16 cellular contexts compared by ENCODE assay signal in genomic region chr9:92155221-92155620, GRCh38. TPM values are rescaled to one million over a fixed set of nuclear protein-coding genes. Genes with fewer than 3 reads are reported as not detected.
DNase-seq lines count a peak whose midpoint lies in the region; ATAC-seq and TF ChIP-seq lines count a peak whose summit lies in the region.
"Had no signal": no experiment of that assay in that cellular context is flagged by ENCODE, and none has a peak within 500 bp of the region (broad histone marks: within the 10 kb centered on the region; RNA-seq: fewer than 3 reads in every experiment).

No MANE protein-coding gene starts in this region.

- 0 out of 2 replicates have a peak overlapping the region, but pooled peaks have one; percentile 51 for H2AK5ac ChIP-seq in IMR-90 (ENCODE audit: low read depth, low read length)

- dilution Hi-C loops in IMR-90 (cut with HindIII; ENCODE audit: low sequenced_read_pairs, unreplicated experiment), result no loop called here

- in situ Hi-C loops in IMR-90 (cut with MboI; ENCODE audit: low sequenced_read_pairs), result no loop called here

- POLR2A ChIA-PET in IMR-90 (lab: Charles Lee; ENCODE audit: unreplicated experiment), result no interaction called here

- no peak for TF ChIP-seq RAD21 in IMR-90 (IDR thresholded peaks at IDR 0.05; ENCODE audit: low read length)

- no peak overlapping the region for H2BK20ac ChIP-seq in IMR-90 (ENCODE audit: low read depth, low read length)

- no peak overlapping the region for H3K56ac ChIP-seq in IMR-90 (ENCODE audit: extremely low read depth, insufficient read depth, low read length)

- no peak overlapping the region; the same call in 1 of the 2 replicates for H3K4ac ChIP-seq in IMR-90 (ENCODE audit: low read depth, low read length)

- H4K5ac ChIP-seq in IMR-90 (ENCODE audit: low read depth, low read length), result no peak overlapping the region

- CTCF ChIA-PET in IMR-90 (lab: Yijun Ruan, JAX), result no interaction called here

- H3K9ac ChIP-seq in IMR-90 (ENCODE audit: low read depth, low read length), result no peak overlapping the region
- H3K9ac ChIP-seq: BLaER1 treated with 17β-estradiol and CSF1 and Interleukin-3, amounts not matched to agents 10 nM and 100 nM; GM23248 had no signal

- no peak overlapping the region for H2BK120ac ChIP-seq in IMR-90 (ENCODE audit: low read depth, low read length)

- TF ChIP-seq POLR2A in IMR-90 (IDR thresholded peaks at IDR 0.05; ENCODE audit: low read depth, low read length), result no peak

- H3K27me3 ChIP-seq in IMR-90 (ENCODE audit: control insufficient read depth, insufficient read depth, low read length), result no peaks in the 10 kb centered on the region
- H3K27me3 ChIP-seq in WERI-Rb-1 (ENCODE audit: insufficient read depth, low read depth, severe bottlenecking), result no peaks in the 10 kb centered on the region
- H3K27me3 ChIP-seq in dorsolateral prefrontal cortex, result peaks cover 0 to 5% (median 0%) of the 10 kb centered on the region in 45 donors
- H3K27me3 ChIP-seq: BLaER1 treated with 17β-estradiol and CSF1 and Interleukin-3, amounts not matched to agents 10 nM and 100 nM had no signal

- peaks cover 19% of the 10 kb centered on the region for H3K4me1 ChIP-seq in IMR-90 (ENCODE audit: control insufficient read depth, insufficient read depth, low read length)
- H3K4me1 ChIP-seq: BLaER1 treated with 17β-estradiol and CSF1 and Interleukin-3, amounts not matched to agents 10 nM and 100 nM; HAP-1 had no signal

- H3K4me3 ChIP-seq in IMR-90 (ENCODE audit: insufficient read depth, low read depth, low read length) (no peak overlapping the region), WERI-Rb-1 (ENCODE audit: low read depth, low read length) (no peak overlapping the region), dorsolateral prefrontal cortex (no peak overlapping the region)
- H3K4me3 ChIP-seq: BLaER1 treated with 17β-estradiol and CSF1 and Interleukin-3, amounts not matched to agents 10 nM and 100 nM; GM23248; HAP-1 had no signal

- no peak overlapping the region; the same call in 1 of the 2 replicates for H3K14ac ChIP-seq in IMR-90 (replicated peaks; ENCODE audit: low read depth, low read length)

- no peak overlapping the region for H3K18ac ChIP-seq in IMR-90 (ENCODE audit: low read depth, low read length)

- H3K36me3 ChIP-seq in IMR-90 (ENCODE audit: control insufficient read depth, insufficient read depth, low read length) (peaks cover 16% of the 10 kb centered on the region), WERI-Rb-1 (no peaks in the 10 kb centered on the region)
- H3K36me3 ChIP-seq: BLaER1 treated with 17β-estradiol and CSF1 and Interleukin-3, amounts not matched to agents 10 nM and 100 nM; HAP-1 had no signal

- intact Hi-C loops in IMR-90 (cut with micrococcal nuclease) (no loop called here), dorsolateral prefrontal cortex (cut with DNase I) (no loop called here)

- H4K8ac ChIP-seq in IMR-90 (ENCODE audit: low read depth in 2 of 2, low read length in 2 of 2), result no peak overlapping the region

- no peak overlapping the region for H3K23ac ChIP-seq in IMR-90 (ENCODE audit: low read depth, low read length)

- H2AFZ ChIP-seq in IMR-90 (replicated peaks; ENCODE audit: low read length, poor library complexity), result no peak overlapping the region
- H2AFZ ChIP-seq: GM23248 had no signal

- H3K9me3 ChIP-seq in IMR-90 (ENCODE audit: control insufficient read depth, insufficient read depth, low read length), result no peaks in the 10 kb centered on the region; the same call in 1 of the 2 replicates
- H3K9me3 ChIP-seq in WERI-Rb-1 (ENCODE audit: severe bottlenecking), result no peaks in the 10 kb centered on the region
- H3K9me3 ChIP-seq: BLaER1 treated with 17β-estradiol and CSF1 and Interleukin-3, amounts not matched to agents 10 nM and 100 nM; HAP-1 had no signal

- 91% methylated on average over 6 of the region's 12 CpGs; no CpG with 5 or more reads in 1 of the 2 experiments for WGBS in IMR-90 (ENCODE audit: extremely low coverage in 2 of 2, insufficient read length in 1 of 2), 2 experiments

- no peak overlapping the region for H4K91ac ChIP-seq in IMR-90 (ENCODE audit: insufficient read depth, low read depth, low read length)

- TF ChIP-seq CTCF in IMR-90 (conservative IDR thresholded peaks at IDR 0.05; ENCODE audit: low read depth, low read length), result no peak
- no peak for TF ChIP-seq CTCF in WERI-Rb-1 (IDR thresholded peaks at IDR 0.05; ENCODE audit: low read depth, low read length)
- TF ChIP-seq CTCF in dorsolateral prefrontal cortex (IDR thresholded peaks at IDR 0.05 in 54 of 56, conservative IDR thresholded peaks at IDR 0.05 in 2 of 56; ENCODE audit: low read depth in 1 of 56, partially characterized antibody in 56 of 56), result no peak

- H2AK9ac ChIP-seq in IMR-90 (replicated peaks; ENCODE audit: low read depth, low read length, poor library complexity), result no peak overlapping the region

- peaks cover 17% of the 10 kb centered on the region for H3K9me1 ChIP-seq in IMR-90 (ENCODE audit: insufficient read depth, low read length)

- H3K27ac ChIP-seq in IMR-90 (ENCODE audit: insufficient read depth, low read length) (no peak overlapping the region), WERI-Rb-1 (peak overlapping the region; percentile 57; the same call in 1 of the 2 replicates), dorsolateral prefrontal cortex (peak overlapping the region in 1 of 59 donors; percentile 68)
- H3K27ac ChIP-seq: BLaER1 treated with 17β-estradiol and CSF1 and Interleukin-3, amounts not matched to agents 10 nM and 100 nM; GM23248; HL-60 had no signal

- ATAC-seq in IMR-90 (ENCODE audit: low read depth), result no peak
- no peak for ATAC-seq in left lobe of liver
- no peak for ATAC-seq in GM19035 (IDR thresholded peaks at IDR 0.05; ENCODE audit: unreplicated experiment)
- ATAC-seq in GM21526 (IDR thresholded peaks at IDR 0.05; ENCODE audit: low FRiP score, unreplicated experiment), result no peak
- ATAC-seq: CD8-positive, alpha-beta T cell had no signal

- H3K79me1 ChIP-seq in IMR-90 (ENCODE audit: low read depth in 1 of 2, low read length in 2 of 2), result peaks cover 3 to 17% of the 10 kb centered on the region in 2 experiments; a peak in 2 of 4 replicates

- H2BK5ac ChIP-seq in IMR-90 (ENCODE audit: low read depth, low read length, poor library complexity, severe bottlenecking), result peak overlapping the region; percentile 41

- DNase-seq in IMR-90 (no peak), WERI-Rb-1 (no peak), left lobe of liver (ENCODE audit: low spot score) (peak; percentile 21), dorsolateral prefrontal cortex (no peak)
- peak; percentile 9 for DNase-seq in stimulated activated CD8-positive, alpha-beta memory T cell treated with anti-CD3 and anti-CD28 coated beads, Interleukin-4, amount 100 ng/mL, for 48 hours
- DNase-seq: 8988T, Calu3, DMS79 treated with DMSO at 0.1 percent for 48 hours, GF-D8, GM23248 had no signal

- H3K4me2 ChIP-seq in IMR-90 (ENCODE audit: low read depth, low read length), result no peak overlapping the region
- H3K4me2 ChIP-seq: BLaER1 treated with 17β-estradiol and CSF1 and Interleukin-3, amounts not matched to agents 10 nM and 100 nM had no signal

- BruUV-seq in IMR-90 (replicated peaks; lab: Mats Ljungman, UMichigan), result no TSS peak

- no peak overlapping the region for H2BK15ac ChIP-seq in IMR-90 (ENCODE audit: low read depth, low read length)

- no peaks in the 10 kb centered on the region for H4K20me1 ChIP-seq in IMR-90 (ENCODE audit: insufficient read depth, low read length)
- H4K20me1 ChIP-seq: BLaER1 treated with 17β-estradiol and CSF1 and Interleukin-3, amounts not matched to agents 10 nM and 100 nM had no signal

TF ChIP-seq in IMR-90, 13 proteins besides CTCF, POLR2A, EP300 and RAD21:
- TF ChIP-seq RFX5 (IDR thresholded peaks at IDR 0.05; ENCODE audit: low read depth, low read length) (no peak), MAFK (IDR thresholded peaks at IDR 0.05; ENCODE audit: low read depth, low read length) (no peak), CEBPB (IDR thresholded peaks at IDR 0.05; ENCODE audit: low read depth, low read length) (no peak), CHD1 (IDR thresholded peaks at IDR 0.05; ENCODE audit: low read depth, low read length) (no peak), MAZ (IDR thresholded peaks at IDR 0.05; ENCODE audit: borderline replicate concordance, low read depth, low read length) (no peak), MXI1 (IDR thresholded peaks at IDR 0.05; ENCODE audit: borderline replicate concordance, low read depth, low read length) (no peak), NFE2L2 (IDR thresholded peaks at IDR 0.05; ENCODE audit: low read depth, low read length) (no peak), BHLHE40 (IDR thresholded peaks at IDR 0.05; ENCODE audit: low read depth, low read length) (no peak), FOS (IDR thresholded peaks at IDR 0.05; ENCODE audit: low read depth, low read length) (no peak), SMC3 (IDR thresholded peaks at IDR 0.05; ENCODE audit: low read depth, low read length) (no peak), RCOR1 (IDR thresholded peaks at IDR 0.05; ENCODE audit: insufficient replicate concordance, low read length) (no peak)
- TF ChIP-seq, protein P1, sequence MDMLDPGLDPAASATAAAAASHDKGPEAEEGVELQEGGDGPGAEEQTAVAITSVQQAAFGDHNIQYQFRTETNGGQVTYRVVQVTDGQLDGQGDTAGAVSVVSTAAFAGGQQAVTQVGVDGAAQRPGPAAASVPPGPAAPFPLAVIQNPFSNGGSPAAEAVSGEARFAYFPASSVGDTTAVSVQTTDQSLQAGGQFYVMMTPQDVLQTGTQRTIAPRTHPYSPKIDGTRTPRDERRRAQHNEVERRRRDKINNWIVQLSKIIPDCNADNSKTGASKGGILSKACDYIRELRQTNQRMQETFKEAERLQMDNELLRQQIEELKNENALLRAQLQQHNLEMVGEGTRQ (IDR thresholded peaks at IDR 0.05; ENCODE audit: low read depth, low read length), result no peak
- TF ChIP-seq, protein P2, sequence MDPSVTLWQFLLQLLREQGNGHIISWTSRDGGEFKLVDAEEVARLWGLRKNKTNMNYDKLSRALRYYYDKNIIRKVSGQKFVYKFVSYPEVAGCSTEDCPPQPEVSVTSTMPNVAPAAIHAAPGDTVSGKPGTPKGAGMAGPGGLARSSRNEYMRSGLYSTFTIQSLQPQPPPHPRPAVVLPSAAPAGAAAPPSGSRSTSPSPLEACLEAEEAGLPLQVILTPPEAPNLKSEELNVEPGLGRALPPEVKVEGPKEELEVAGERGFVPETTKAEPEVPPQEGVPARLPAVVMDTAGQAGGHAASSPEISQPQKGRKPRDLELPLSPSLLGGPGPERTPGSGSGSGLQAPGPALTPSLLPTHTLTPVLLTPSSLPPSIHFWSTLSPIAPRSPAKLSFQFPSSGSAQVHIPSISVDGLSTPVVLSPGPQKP (IDR thresholded peaks at IDR 0.05; ENCODE audit: borderline replicate concordance, low read depth, low read length), result no peak

RNA-seq across cellular contexts. Expression of gene SPTLC1, which starts 40.0 kb away (rescaled TPM):
- 92.7 and 95.8 TPM in 2 replicates for total RNA-seq in IMR-90 (2012; rRNA removed)
- polyA plus RNA-seq in IMR-90 (2012; rRNA removed), result 59.9 and 65.7 TPM in 2 replicates
- polyA plus RNA-seq in IMR-90 (2012; cell fraction: cytosol; rRNA removed), result 16.7 and 23.9 TPM in 2 replicates
- polyA plus RNA-seq in IMR-90 (2012; cell fraction: nucleus; rRNA removed; ENCODE audit: low replicate concordance), result 32.2 and 53.4 TPM in 2 replicates
- total RNA-seq in left lobe of liver, result 11.6 TPM
- 10 to 100 TPM; 39.1 to 77.8 (median 58.2) TPM for total RNA-seq in dorsolateral prefrontal cortex

Comparison
In these comparisons a context has a peak if more than half of its experiments do, and no peak if none do; other contexts are left out.
1. DNase-seq: peak in left lobe of liver (single experiment) and stimulated activated CD8-positive, alpha-beta memory T cell treated with anti-CD3 and anti-CD28 coated beads, Interleukin-4, amount 100 ng/mL, for 48 hours (single experiment); none in IMR-90 (single experiment), WERI-Rb-1 (single experiment) and dorsolateral prefrontal cortex (0 of 10).